Comparison of ENCODE assay signal across 2 cellular contexts in genomic region chr7:10015687-10016086, GRCh38.
TF ChIP-seq lines count a peak whose summit lies in the region.

No MANE protein-coding gene starts in this region.

TF ChIP-seq in SK-N-SH, 30 proteins besides CTCF, POLR2A, EP300 and RAD21 (continued from another document):
- no peak for TF ChIP-seq MAX (IDR thresholded peaks at IDR 0.05; ENCODE audit: low read depth)

TF ChIP-seq in SK-N-SH treated with all-trans-retinoic acid at 6 μM for 48 hours, 23 proteins besides CTCF, POLR2A, EP300 and RAD21 (continued from another document):
- no peak for TF ChIP-seq POU6F1 (CRISPR knock-in tag; IDR thresholded peaks at IDR 0.05; ENCODE audit: borderline replicate concordance, low read depth)
- no peak for TF ChIP-seq ZFP30 (CRISPR knock-in tag; IDR thresholded peaks at IDR 0.05)
- no peak for TF ChIP-seq ZNF70 (CRISPR knock-in tag; IDR thresholded peaks at IDR 0.05)
- no peak for TF ChIP-seq ZC3H10 (CRISPR knock-in tag; IDR thresholded peaks at IDR 0.05)
- TF ChIP-seq OSR1 (CRISPR knock-in tag; IDR thresholded peaks at IDR 0.05): no peak
